ENCODE assay signal across 1 cellular context in the genomic region with DNA sequence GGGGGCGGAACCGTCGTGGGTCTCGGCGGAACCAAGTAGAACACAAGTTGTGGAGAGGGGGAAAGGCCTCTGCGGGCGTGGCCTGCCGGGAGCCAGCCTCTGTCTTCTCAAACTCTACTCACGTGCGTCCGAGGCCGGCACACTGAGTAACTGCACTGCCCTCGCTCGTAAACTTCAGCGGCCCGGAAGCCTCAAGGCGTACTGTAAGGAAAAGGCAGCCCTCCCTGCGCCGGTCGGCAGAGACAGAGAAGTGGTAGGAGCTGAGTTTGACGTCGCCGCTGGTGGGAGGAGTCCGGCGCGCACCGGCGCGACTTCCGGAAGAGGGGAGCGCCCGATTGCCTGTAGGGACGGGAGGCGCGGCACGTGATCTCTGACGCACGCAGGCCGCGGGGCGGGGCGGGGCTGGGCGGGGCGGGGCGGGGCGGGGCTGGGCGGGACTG.
TF ChIP-seq lines count a peak whose summit lies in the region.

A gene with protein sequence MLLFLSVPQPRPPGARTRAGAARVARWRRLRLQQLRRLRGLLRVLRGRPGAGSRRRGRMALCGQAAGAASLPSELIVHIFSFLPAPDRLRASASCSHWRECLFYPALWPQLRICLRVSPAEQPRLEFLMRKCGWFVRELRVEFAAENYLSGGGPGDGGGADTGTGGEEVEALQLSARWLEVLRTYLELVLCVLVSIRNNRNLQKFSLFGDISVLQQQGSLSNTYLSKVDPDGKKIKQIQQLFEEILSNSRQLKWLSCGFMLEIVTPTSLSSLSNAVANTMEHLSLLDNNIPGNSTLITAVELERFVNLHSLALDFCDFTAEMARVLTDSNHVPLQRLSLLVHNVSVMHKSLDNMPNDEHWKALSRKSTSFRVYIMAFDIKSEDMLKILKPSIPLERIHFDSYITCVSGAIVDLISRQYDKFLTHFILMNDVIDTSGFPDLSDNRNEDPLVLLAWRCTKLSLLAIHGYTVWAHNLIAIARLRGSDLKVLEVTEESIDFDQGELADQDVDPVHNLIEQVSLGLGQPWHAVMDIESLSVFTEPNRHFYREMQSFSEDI (minus strand): TSS at position 255 of the 440 bp plus-strand sequence. CDS start 271 bp downstream, outside the sequence.

TF ChIP-seq in H1, 55 proteins besides CTCF, POLR2A, EP300 and RAD21 (continues in another document):
- TF ChIP-seq GABPA (IDR thresholded peaks at IDR 0.05; ENCODE audit: borderline replicate concordance, insufficient read depth, low read length) (no peak), SAP30 (IDR thresholded peaks at IDR 0.05; ENCODE audit: insufficient read depth, insufficient replicate concordance, low read length) (no peak), CHD1 (IDR thresholded peaks at IDR 0.05; ENCODE audit: low read depth, low read length) (peak; percentile 94), PHF8 (conservative IDR thresholded peaks at IDR 0.05; ENCODE audit: low read depth, low read length) (no peak; the same call in 1 of the 2 replicates), GTF2F1 (IDR thresholded peaks at IDR 0.05; ENCODE audit: borderline replicate concordance, low read depth, low read length) (no peak), ASH2L (IDR thresholded peaks at IDR 0.05; ENCODE audit: low read length) (peak; percentile 30), RBBP5 (IDR thresholded peaks at IDR 0.05; ENCODE audit: borderline replicate concordance, low read depth, low read length) (no peak), JUN (IDR thresholded peaks at IDR 0.05; ENCODE audit: low read depth, low read length) (no peak), RFX5 (IDR thresholded peaks at IDR 0.05; ENCODE audit: borderline replicate concordance, low read depth, low read length) (no peak), KDM1A (IDR thresholded peaks at IDR 0.05; ENCODE audit: borderline replicate concordance, low read length) (no peak), SP1 (IDR thresholded peaks at IDR 0.05; ENCODE audit: low read depth, low read length) (no peak), BACH1 (IDR thresholded peaks at IDR 0.05; ENCODE audit: low read length) (no peak), JUND (IDR thresholded peaks at IDR 0.05; ENCODE audit: low read length) (peak; percentile 96), CBX8 (IDR thresholded peaks at IDR 0.05; ENCODE audit: borderline replicate concordance, low read depth, low read length) (no peak), CHD2 (IDR thresholded peaks at IDR 0.05; ENCODE audit: low read length) (no peak), TBP (IDR thresholded peaks at IDR 0.05; ENCODE audit: low read depth, low read length) (peak; percentile 88), KDM4A (IDR thresholded peaks at IDR 0.05; ENCODE audit: low read depth, low read length, severe bottlenecking) (peak; percentile 4), ZNF274 (IDR thresholded peaks at IDR 0.05; ENCODE audit: borderline replicate concordance, extremely low read depth, low read length) (no peak), RXRA (IDR thresholded peaks at IDR 0.05; ENCODE audit: insufficient read depth, low read depth, low read length) (no peak), TEAD4 (IDR thresholded peaks at IDR 0.05; ENCODE audit: low read depth, low read length) (no peak), POU5F1 (IDR thresholded peaks at IDR 0.05; ENCODE audit: low read depth, low read length) (no peak), SIRT6 (IDR thresholded peaks at IDR 0.05; ENCODE audit: low read length) (no peak), POLR2AphosphoS5 (IDR thresholded peaks at IDR 0.05; ENCODE audit: low read depth, low read length) (no peak), CBX5 (IDR thresholded peaks at IDR 0.05; ENCODE audit: low read depth, low read length) (no peak), SP2 (IDR thresholded peaks at IDR 0.05; ENCODE audit: low read length) (no peak), TAF1 (IDR thresholded peaks at IDR 0.05; ENCODE audit: low read depth, low read length) (peak; percentile 31; the same call in 1 of the 2 replicates), BRCA1 (IDR thresholded peaks at IDR 0.05; ENCODE audit: low read depth, low read length) (no peak), EZH2 (IDR thresholded peaks at IDR 0.05; ENCODE audit: low read depth, low read length, severe bottlenecking) (no peak), SP4 (IDR thresholded peaks at IDR 0.05; ENCODE audit: low read length) (0 out of 2 replicates have a peak, but pooled peaks have one; percentile 59), HDAC6 (IDR thresholded peaks at IDR 0.05; ENCODE audit: low read depth, low read length) (no peak), CTBP2 (IDR thresholded peaks at IDR 0.05; ENCODE audit: borderline replicate concordance, insufficient read depth, insufficient read length, low read length) (no peak), NANOG (IDR thresholded peaks at IDR 0.05; ENCODE audit: insufficient read depth, low read depth, low read length, poor library complexity, severe bottlenecking) (no peak), TCF12 (IDR thresholded peaks at IDR 0.05; ENCODE audit: low read depth, low read length) (no peak), SIN3A (conservative IDR thresholded peaks at IDR 0.05 in 1 of 2, IDR thresholded peaks at IDR 0.05 in 1 of 2; ENCODE audit: low read depth in 1 of 2, low read length in 2 of 2) (no peak), BCL11A (IDR thresholded peaks at IDR 0.05; ENCODE audit: low read depth in 2 of 2, low read length in 2 of 2) (no peak), CREB1 (IDR thresholded peaks at IDR 0.05) (peak; percentile 81), HDAC2 (IDR thresholded peaks at IDR 0.05; ENCODE audit: borderline replicate concordance in 1 of 2, low read depth in 2 of 2, low read length in 2 of 2) (no peak), NRF1 (IDR thresholded peaks at IDR 0.05; ENCODE audit: low read depth, low read length) (no peak), TAF7 (optimal IDR thresholded peaks at IDR 0.05; ENCODE audit: borderline replicate concordance, low read depth, low read length) (no peak), CEBPB (IDR thresholded peaks at IDR 0.05; ENCODE audit: low read depth, low read length) (no peak), RNF2 (IDR thresholded peaks at IDR 0.05; ENCODE audit: borderline replicate concordance, low read depth, low read length, missing control alignments, poor library complexity, severe bottlenecking) (no peak), SRF (IDR thresholded peaks at IDR 0.05; ENCODE audit: low read depth, low read length) (no peak), YY1 (IDR thresholded peaks at IDR 0.05; ENCODE audit: low read depth, low read length) (no peak), MAFK (IDR thresholded peaks at IDR 0.05; ENCODE audit: low read depth, low read length) (no peak), KDM5A (IDR thresholded peaks at IDR 0.05; ENCODE audit: low read length) (no peak), SIX5 (IDR thresholded peaks at IDR 0.05; ENCODE audit: low read depth, low read length) (no peak), SUZ12 (IDR thresholded peaks at IDR 0.05; ENCODE audit: low read length) (no peak), EGR1 (IDR thresholded peaks at IDR 0.05; ENCODE audit: borderline replicate concordance, low read depth, low read length) (no peak)
- TF ChIP-seq, protein P1, sequence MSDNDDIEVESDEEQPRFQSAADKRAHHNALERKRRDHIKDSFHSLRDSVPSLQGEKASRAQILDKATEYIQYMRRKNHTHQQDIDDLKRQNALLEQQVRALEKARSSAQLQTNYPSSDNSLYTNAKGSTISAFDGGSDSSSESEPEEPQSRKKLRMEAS (IDR thresholded peaks at IDR 0.05): no peak; the same call in 1 of the 2 replicates
- TF ChIP-seq, protein P2, sequence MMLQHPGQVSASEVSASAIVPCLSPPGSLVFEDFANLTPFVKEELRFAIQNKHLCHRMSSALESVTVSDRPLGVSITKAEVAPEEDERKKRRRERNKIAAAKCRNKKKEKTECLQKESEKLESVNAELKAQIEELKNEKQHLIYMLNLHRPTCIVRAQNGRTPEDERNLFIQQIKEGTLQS (IDR thresholded peaks at IDR 0.05; ENCODE audit: insufficient read depth, low read depth, low read length): 0 out of 2 replicates have a peak, but pooled peaks have one; percentile 12
- TF ChIP-seq, protein P3, sequence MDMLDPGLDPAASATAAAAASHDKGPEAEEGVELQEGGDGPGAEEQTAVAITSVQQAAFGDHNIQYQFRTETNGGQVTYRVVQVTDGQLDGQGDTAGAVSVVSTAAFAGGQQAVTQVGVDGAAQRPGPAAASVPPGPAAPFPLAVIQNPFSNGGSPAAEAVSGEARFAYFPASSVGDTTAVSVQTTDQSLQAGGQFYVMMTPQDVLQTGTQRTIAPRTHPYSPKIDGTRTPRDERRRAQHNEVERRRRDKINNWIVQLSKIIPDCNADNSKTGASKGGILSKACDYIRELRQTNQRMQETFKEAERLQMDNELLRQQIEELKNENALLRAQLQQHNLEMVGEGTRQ (IDR thresholded peaks at IDR 0.05; ENCODE audit: low read length): peak; percentile 86
- TF ChIP-seq, protein P4, sequence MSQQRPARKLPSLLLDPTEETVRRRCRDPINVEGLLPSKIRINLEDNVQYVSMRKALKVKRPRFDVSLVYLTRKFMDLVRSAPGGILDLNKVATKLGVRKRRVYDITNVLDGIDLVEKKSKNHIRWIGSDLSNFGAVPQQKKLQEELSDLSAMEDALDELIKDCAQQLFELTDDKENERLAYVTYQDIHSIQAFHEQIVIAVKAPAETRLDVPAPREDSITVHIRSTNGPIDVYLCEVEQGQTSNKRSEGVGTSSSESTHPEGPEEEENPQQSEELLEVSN (IDR thresholded peaks at IDR 0.05): no peak
- TF ChIP-seq, protein P5, sequence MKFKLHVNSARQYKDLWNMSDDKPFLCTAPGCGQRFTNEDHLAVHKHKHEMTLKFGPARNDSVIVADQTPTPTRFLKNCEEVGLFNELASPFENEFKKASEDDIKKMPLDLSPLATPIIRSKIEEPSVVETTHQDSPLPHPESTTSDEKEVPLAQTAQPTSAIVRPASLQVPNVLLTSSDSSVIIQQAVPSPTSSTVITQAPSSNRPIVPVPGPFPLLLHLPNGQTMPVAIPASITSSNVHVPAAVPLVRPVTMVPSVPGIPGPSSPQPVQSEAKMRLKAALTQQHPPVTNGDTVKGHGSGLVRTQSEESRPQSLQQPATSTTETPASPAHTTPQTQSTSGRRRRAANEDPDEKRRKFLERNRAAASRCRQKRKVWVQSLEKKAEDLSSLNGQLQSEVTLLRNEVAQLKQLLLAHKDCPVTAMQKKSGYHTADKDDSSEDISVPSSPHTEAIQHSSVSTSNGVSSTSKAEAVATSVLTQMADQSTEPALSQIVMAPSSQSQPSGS (IDR thresholded peaks at IDR 0.05; ENCODE audit: low read length): no peak
- TF ChIP-seq, protein P6, sequence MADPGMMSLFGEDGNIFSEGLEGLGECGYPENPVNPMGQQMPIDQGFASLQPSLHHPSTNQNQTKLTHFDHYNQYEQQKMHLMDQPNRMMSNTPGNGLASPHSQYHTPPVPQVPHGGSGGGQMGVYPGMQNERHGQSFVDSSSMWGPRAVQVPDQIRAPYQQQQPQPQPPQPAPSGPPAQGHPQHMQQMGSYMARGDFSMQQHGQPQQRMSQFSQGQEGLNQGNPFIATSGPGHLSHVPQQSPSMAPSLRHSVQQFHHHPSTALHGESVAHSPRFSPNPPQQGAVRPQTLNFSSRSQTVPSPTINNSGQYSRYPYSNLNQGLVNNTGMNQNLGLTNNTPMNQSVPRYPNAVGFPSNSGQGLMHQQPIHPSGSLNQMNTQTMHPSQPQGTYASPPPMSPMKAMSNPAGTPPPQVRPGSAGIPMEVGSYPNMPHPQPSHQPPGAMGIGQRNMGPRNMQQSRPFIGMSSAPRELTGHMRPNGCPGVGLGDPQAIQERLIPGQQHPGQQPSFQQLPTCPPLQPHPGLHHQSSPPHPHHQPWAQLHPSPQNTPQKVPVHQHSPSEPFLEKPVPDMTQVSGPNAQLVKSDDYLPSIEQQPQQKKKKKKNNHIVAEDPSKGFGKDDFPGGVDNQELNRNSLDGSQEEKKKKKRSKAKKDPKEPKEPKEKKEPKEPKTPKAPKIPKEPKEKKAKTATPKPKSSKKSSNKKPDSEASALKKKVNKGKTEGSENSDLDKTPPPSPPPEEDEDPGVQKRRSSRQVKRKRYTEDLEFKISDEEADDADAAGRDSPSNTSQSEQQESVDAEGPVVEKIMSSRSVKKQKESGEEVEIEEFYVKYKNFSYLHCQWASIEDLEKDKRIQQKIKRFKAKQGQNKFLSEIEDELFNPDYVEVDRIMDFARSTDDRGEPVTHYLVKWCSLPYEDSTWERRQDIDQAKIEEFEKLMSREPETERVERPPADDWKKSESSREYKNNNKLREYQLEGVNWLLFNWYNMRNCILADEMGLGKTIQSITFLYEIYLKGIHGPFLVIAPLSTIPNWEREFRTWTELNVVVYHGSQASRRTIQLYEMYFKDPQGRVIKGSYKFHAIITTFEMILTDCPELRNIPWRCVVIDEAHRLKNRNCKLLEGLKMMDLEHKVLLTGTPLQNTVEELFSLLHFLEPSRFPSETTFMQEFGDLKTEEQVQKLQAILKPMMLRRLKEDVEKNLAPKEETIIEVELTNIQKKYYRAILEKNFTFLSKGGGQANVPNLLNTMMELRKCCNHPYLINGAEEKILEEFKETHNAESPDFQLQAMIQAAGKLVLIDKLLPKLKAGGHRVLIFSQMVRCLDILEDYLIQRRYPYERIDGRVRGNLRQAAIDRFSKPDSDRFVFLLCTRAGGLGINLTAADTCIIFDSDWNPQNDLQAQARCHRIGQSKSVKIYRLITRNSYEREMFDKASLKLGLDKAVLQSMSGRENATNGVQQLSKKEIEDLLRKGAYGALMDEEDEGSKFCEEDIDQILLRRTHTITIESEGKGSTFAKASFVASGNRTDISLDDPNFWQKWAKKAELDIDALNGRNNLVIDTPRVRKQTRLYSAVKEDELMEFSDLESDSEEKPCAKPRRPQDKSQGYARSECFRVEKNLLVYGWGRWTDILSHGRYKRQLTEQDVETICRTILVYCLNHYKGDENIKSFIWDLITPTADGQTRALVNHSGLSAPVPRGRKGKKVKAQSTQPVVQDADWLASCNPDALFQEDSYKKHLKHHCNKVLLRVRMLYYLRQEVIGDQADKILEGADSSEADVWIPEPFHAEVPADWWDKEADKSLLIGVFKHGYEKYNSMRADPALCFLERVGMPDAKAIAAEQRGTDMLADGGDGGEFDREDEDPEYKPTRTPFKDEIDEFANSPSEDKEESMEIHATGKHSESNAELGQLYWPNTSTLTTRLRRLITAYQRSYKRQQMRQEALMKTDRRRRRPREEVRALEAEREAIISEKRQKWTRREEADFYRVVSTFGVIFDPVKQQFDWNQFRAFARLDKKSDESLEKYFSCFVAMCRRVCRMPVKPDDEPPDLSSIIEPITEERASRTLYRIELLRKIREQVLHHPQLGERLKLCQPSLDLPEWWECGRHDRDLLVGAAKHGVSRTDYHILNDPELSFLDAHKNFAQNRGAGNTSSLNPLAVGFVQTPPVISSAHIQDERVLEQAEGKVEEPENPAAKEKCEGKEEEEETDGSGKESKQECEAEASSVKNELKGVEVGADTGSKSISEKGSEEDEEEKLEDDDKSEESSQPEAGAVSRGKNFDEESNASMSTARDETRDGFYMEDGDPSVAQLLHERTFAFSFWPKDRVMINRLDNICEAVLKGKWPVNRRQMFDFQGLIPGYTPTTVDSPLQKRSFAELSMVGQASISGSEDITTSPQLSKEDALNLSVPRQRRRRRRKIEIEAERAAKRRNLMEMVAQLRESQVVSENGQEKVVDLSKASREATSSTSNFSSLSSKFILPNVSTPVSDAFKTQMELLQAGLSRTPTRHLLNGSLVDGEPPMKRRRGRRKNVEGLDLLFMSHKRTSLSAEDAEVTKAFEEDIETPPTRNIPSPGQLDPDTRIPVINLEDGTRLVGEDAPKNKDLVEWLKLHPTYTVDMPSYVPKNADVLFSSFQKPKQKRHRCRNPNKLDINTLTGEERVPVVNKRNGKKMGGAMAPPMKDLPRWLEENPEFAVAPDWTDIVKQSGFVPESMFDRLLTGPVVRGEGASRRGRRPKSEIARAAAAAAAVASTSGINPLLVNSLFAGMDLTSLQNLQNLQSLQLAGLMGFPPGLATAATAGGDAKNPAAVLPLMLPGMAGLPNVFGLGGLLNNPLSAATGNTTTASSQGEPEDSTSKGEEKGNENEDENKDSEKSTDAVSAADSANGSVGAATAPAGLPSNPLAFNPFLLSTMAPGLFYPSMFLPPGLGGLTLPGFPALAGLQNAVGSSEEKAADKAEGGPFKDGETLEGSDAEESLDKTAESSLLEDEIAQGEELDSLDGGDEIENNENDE (IDR thresholded peaks at IDR 0.05; ENCODE audit: insufficient replicate concordance, low read length): no peak
